In the genomic region with DNA sequence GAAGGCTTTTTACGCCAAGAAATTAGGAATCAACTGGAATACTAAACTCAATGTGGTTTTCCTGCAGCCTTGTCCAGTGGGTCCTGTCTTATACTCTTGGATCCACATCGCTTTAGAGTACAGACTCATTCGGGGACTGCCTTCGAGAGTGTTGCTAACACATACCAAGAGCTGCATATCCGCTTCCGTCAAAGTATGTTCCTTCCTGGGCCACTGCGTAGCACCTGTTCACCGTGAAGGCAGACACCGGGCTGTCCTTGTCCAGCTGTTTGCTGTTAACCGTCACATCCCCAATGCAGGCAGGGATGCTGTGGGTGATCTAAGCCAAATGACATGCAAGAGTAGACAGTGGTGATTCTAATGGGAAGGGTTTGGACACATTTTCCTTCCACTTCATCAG, we compare ENCODE assay signal across 27 cellular contexts.
"Had no signal": no experiment of that assay in that cellular context is flagged by ENCODE, and none has a peak within 500 bp of the region (broad histone marks: within the 10 kb centered on the region; RNA-seq: fewer than 3 reads in every experiment).

No MANE protein-coding gene starts in this region.

- H3K36me3 Mint-ChIP-seq: activated CD4-positive, alpha-beta memory T cell treated with anti-CD3 and anti-CD28 coated beads for 36 hours; activated naive CD4-positive, alpha-beta T cell treated with anti-CD3 and anti-CD28 coated beads, Interleukin-2, amount 10 ng/mL, durations not matched to agents 7 days and 5 days; activated naive CD8-positive, alpha-beta T cell treated with anti-CD3 and anti-CD28 coated beads, Interleukin-2, amount 10 ng/mL, durations not matched to agents 7 days and 5 days had no signal

- H3K4me1 Mint-ChIP-seq: activated CD4-positive, alpha-beta T cell treated with anti-CD3 and anti-CD28 coated beads, Interleukin-2, amount 10 ng/mL, durations not matched to agents 24 days and 14 days; activated naive CD4-positive, alpha-beta T cell treated with anti-CD3 and anti-CD28 coated beads, Interleukin-2, amount 10 ng/mL, durations not matched to agents 7 days and 5 days; activated naive CD8-positive, alpha-beta T cell treated with anti-CD3 and anti-CD28 coated beads, Interleukin-2, amount 10 ng/mL, durations not matched to agents 7 days and 5 days; naive thymus-derived CD4-positive, alpha-beta T cell; T-helper 17 cell had no signal

- H3K4me3 Mint-ChIP-seq: activated CD4-positive, alpha-beta memory T cell treated with anti-CD3 and anti-CD28 coated beads for 36 hours; activated CD4-positive, alpha-beta T cell treated with anti-CD3 and anti-CD28 coated beads, Interleukin-2, amount 10 ng/mL, durations not matched to agents 24 days and 14 days; activated naive CD4-positive, alpha-beta T cell treated with anti-CD3 and anti-CD28 coated beads, Interleukin-2, amount 10 ng/mL, durations not matched to agents 7 days and 5 days; activated naive CD8-positive, alpha-beta T cell treated with anti-CD3 and anti-CD28 coated beads, Interleukin-2, amount 10 ng/mL, durations not matched to agents 7 days and 5 days; dendritic cell treated with granulocyte-macrophage colony-stimulating factor and Interleukin-4, amounts not matched to agents 40 ng/mL and 50 ng/mL, for 4 days; endodermal cell; naive thymus-derived CD4-positive, alpha-beta T cell; T-helper 17 cell had no signal

- H3K27ac ChIP-seq: heart right ventricle, parathyroid adenoma, psoas muscle, sigmoid colon, tibial nerve, WERI-Rb-1 had no signal

- ATAC-seq: activated CD4-positive, CD25-positive, alpha-beta regulatory T cell treated with anti-CD3 and anti-CD28 coated beads, Interleukin-2, amount 50 U/mL, for 24 hours; esophagus mucosa; heart right ventricle; naive thymus-derived CD4-positive, alpha-beta T cell; psoas muscle; T-helper 17 cell had no signal

- H3K4me3 ChIP-seq: heart right ventricle, psoas muscle, sigmoid colon, tibial nerve had no signal

- H3K27me3 Mint-ChIP-seq: activated CD4-positive, alpha-beta memory T cell treated with anti-CD3 and anti-CD28 coated beads for 36 hours; activated CD4-positive, alpha-beta T cell treated with anti-CD3 and anti-CD28 coated beads, Interleukin-2, amount 10 ng/mL, durations not matched to agents 24 days and 14 days; activated naive CD4-positive, alpha-beta T cell treated with anti-CD3 and anti-CD28 coated beads, Interleukin-2, amount 10 ng/mL, durations not matched to agents 7 days and 5 days; activated naive CD8-positive, alpha-beta T cell treated with anti-CD3 and anti-CD28 coated beads, Interleukin-2, amount 10 ng/mL, durations not matched to agents 7 days and 5 days; dendritic cell treated with granulocyte-macrophage colony-stimulating factor and Interleukin-4, amounts not matched to agents 40 ng/mL and 50 ng/mL, for 4 days; T-helper 17 cell had no signal

- H3K27ac Mint-ChIP-seq: activated CD4-positive, alpha-beta memory T cell treated with anti-CD3 and anti-CD28 coated beads for 36 hours; activated CD4-positive, alpha-beta T cell treated with anti-CD3 and anti-CD28 coated beads, Interleukin-2, amount 10 ng/mL, durations not matched to agents 24 days and 14 days; activated naive CD4-positive, alpha-beta T cell treated with anti-CD3 and anti-CD28 coated beads, Interleukin-2, amount 10 ng/mL, durations not matched to agents 7 days and 5 days; activated naive CD8-positive, alpha-beta T cell treated with anti-CD3 and anti-CD28 coated beads, Interleukin-2, amount 10 ng/mL, durations not matched to agents 7 days and 5 days; dendritic cell treated with granulocyte-macrophage colony-stimulating factor and Interleukin-4, amounts not matched to agents 40 ng/mL and 50 ng/mL, for 4 days; endodermal cell; naive thymus-derived CD4-positive, alpha-beta T cell; T-helper 17 cell had no signal

- H3K4me1 ChIP-seq: heart right ventricle, parathyroid adenoma, psoas muscle, sigmoid colon, tibial nerve had no signal

- H3K9ac ChIP-seq: parathyroid adenoma had no signal

- H3K27me3 ChIP-seq: sigmoid colon, tibial nerve had no signal

- H3K9me3 Mint-ChIP-seq: dendritic cell treated with granulocyte-macrophage colony-stimulating factor and Interleukin-4, amounts not matched to agents 40 ng/mL and 50 ng/mL, for 4 days; endodermal cell had no signal

- H3K36me3 ChIP-seq: heart right ventricle, sigmoid colon, tibial nerve, WERI-Rb-1 had no signal

- H3K9me3 ChIP-seq: heart right ventricle, psoas muscle, sigmoid colon, tibial nerve had no signal

- DNase-seq: activated CD4-positive, alpha-beta memory T cell treated with anti-CD3 and anti-CD28 coated beads for 36 hours; activated CD4-positive, alpha-beta T cell treated with anti-CD3 and anti-CD28 coated beads, Interleukin-2, amount 10 ng/mL, durations not matched to agents 24 days and 14 days; activated CD8-positive, alpha-beta memory T cell treated with anti-CD3 and anti-CD28 coated beads, Interleukin-2, amount 50 U/mL, for 4 hours; activated gamma-delta T cell; activated naive CD4-positive, alpha-beta T cell treated with anti-CD3 and anti-CD28 coated beads, Interleukin-2, amount 10 ng/mL, durations not matched to agents 7 days and 5 days; activated naive CD8-positive, alpha-beta T cell treated with anti-CD3 and anti-CD28 coated beads, Interleukin-2, amount 10 ng/mL, durations not matched to agents 7 days and 5 days; activated T-cell treated with anti-CD3 and anti-CD28 coated beads, Interleukin-2, amount 50 U/mL, for 1 hour; amniotic stem cell; central memory CD4-positive, alpha-beta T cell; endodermal cell; foreskin fibroblast; heart right ventricle; mammary epithelial cell; naive thymus-derived CD4-positive, alpha-beta T cell; psoas muscle; sigmoid colon; stimulated activated CD4-positive, alpha-beta T cell treated with anti-CD3 and anti-CD28 coated beads, Interleukin-15, amount 100 ng/mL, for 24 hours; stimulated activated CD4-positive, alpha-beta T cell treated with anti-CD3 and anti-CD28 coated beads, Interleukin-2, amount 100 ng/mL, for 24 hours; stimulated activated naive CD4-positive, alpha-beta T cell treated with Interleukin-2 at 50 U/mL for 16 hours; T-helper 17 cell; T1000; WERI-Rb-1 had no signal
